ENCODE assay signal across 8 cellular contexts in genomic region chr7:100867040-100867795, GRCh38. TPM values are rescaled to one million over a fixed set of nuclear protein-coding genes. Genes with fewer than 3 reads are reported as not detected.
DNase-seq lines count a peak whose midpoint lies in the region; ATAC-seq and TF ChIP-seq lines count a peak whose summit lies in the region.

TSS of gene TRIP6 (plus strand) at chr7:100867387. CDS start at chr7:100867498, 111 bp downstream.

- H3K4me3 ChIP-seq in breast epithelium (peak within 1 kb of the TSS; percentile 88 to 98 (median 97)), iPS-18c (ENCODE audit: insufficient read depth, low read depth, low read length) (peak within 1 kb of the TSS; percentile 99), gastrocnemius medialis (peak within 1 kb of the TSS; percentile 57 to 66 (median 63))

- H3K4me1 ChIP-seq in breast epithelium: peaks cover 12 to 18% of the 10 kb centered on the region in 2 donors
- peaks cover 3 to 18% of the 10 kb centered on the region in 2 donors for H3K4me1 ChIP-seq in gastrocnemius medialis

- in situ Hi-C loops in gastrocnemius medialis (cut with MboI; ENCODE audit: low sequenced_read_pairs in 4 of 4): loop anchor here in 3 of 4 donors (10.0 to 25.0 kb wide), 5 partner anchors 155 to 430 kb away; partner anchors contain the start of genes POP7 (in 2 of the 3), SPACDR (in 2 of the 3), EPO (in 1 of the 3) and FBXO24 (in 1 of the 3)

- H3K36me3 ChIP-seq in breast epithelium (no peaks in the 10 kb centered on the region), gastrocnemius medialis (no peaks in the 10 kb centered on the region)

- DNase-seq in ELF-1 (ENCODE audit: low read depth, low spot score) (peak; percentile 93), T-helper 2 cell (peak in 3 of 5 experiments; percentile 15 to 67 (median 49)), breast epithelium (ENCODE audit: low spot score in 2 of 2) (peak; percentile 88 to 90), gastrocnemius medialis (peak; percentile 72 to 76), NCI-H748 treated with DMSO at 0.1 percent for 48 hours (lab: John Stamatoyannopoulos, UW) (no peak), NCI-H1436 treated with DMSO at 0.1 percent for 48 hours (lab: John Stamatoyannopoulos, UW) (no peak)

- intact Hi-C loops in breast epithelium (cut with DNase I; ENCODE audit: low total_unique reads) (loop anchor here (10.0 kb wide), 1 partner anchor 162 kb away; the partner anchor contains the start of gene POP7), gastrocnemius medialis (cut with DNase I; ENCODE audit: low total_unique reads) (loop anchor here (10.0 kb wide), 1 partner anchor 252 kb away; the partner anchor contains the start of gene MOSPD3)

- H3K27me3 ChIP-seq in breast epithelium (no peaks in the 10 kb centered on the region), gastrocnemius medialis (peaks cover 3 to 7% (median 7%) of the 10 kb centered on the region in 3 donors)

- TF ChIP-seq POLR2A in breast epithelium (IDR thresholded peaks at IDR 0.05): no peak
- peak in 1 of 2 donors; percentile 10 for TF ChIP-seq POLR2A in gastrocnemius medialis (IDR thresholded peaks at IDR 0.05)

- no peak for TF ChIP-seq CTCF in breast epithelium (IDR thresholded peaks at IDR 0.05)
- TF ChIP-seq CTCF in gastrocnemius medialis (IDR thresholded peaks at IDR 0.05 in 4 of 5, conservative IDR thresholded peaks at IDR 0.05 in 1 of 5): no peak

- H3K27ac ChIP-seq in breast epithelium (peak within 1 kb of the TSS; percentile 99 to 100), gastrocnemius medialis (peak within 1 kb of the TSS; percentile 80 to 84 (median 83))

- ATAC-seq in HG03159 (IDR thresholded peaks at IDR 0.05; ENCODE audit: unreplicated experiment) (peak; percentile 42), gastrocnemius medialis (peak; percentile 63 to 77)

- H3K9me3 ChIP-seq in breast epithelium (no peaks in the 10 kb centered on the region), iPS-18c (ENCODE audit: control insufficient read depth, insufficient read depth, low read length) (peaks cover 2% of the 10 kb centered on the region), gastrocnemius medialis (no peaks in the 10 kb centered on the region)

RNA-seq across cellular contexts. Expression of gene TRIP6, which starts in this region (rescaled TPM):
- total RNA-seq in breast epithelium: 10 to 100 TPM; 45.3 to 62.8 (median 49.8) TPM
- total RNA-seq in gastrocnemius medialis: 1 to 10 TPM; 4.6 to 9.1 (median 7.3) TPM

Comparison
In these comparisons a context has a peak if more than half of its experiments do, and no peak if none do; other contexts are left out.
1. RNA of gene TRIP6 (total RNA-seq): 45.3 to 62.8 TPM in breast epithelium; 4.6 to 9.1 TPM in gastrocnemius medialis; every median in the first group is over 4 times any median in the second.
2. DNase-seq: peak in ELF-1 (single experiment), T-helper 2 cell (3 of 5), breast epithelium (2 of 2) and gastrocnemius medialis (2 of 2); none in NCI-H748 treated with DMSO at 0.1 percent for 48 hours (single experiment) and NCI-H1436 treated with DMSO at 0.1 percent for 48 hours (single experiment).
3. Peak in every context shown above with its lines, with median percentiles within 50 percentile points of each other: H3K4me3 ChIP-seq.